1 cellular context compared by ENCODE assay signal in genomic region chr21:25607812-25608737, GRCh38.
TF ChIP-seq lines count a peak whose summit lies in the region.

No MANE protein-coding gene starts in this region.

TF ChIP-seq in HCT116, 20 proteins besides CTCF, POLR2A, EP300 and RAD21 (continued from another document):
- no peak for TF ChIP-seq REST (IDR thresholded peaks at IDR 0.05; ENCODE audit: low read depth)
- no peak for TF ChIP-seq YY1 (IDR thresholded peaks at IDR 0.05; ENCODE audit: extremely low read depth, insufficient replicate concordance, low read depth, low read length)
- TF ChIP-seq EZH2phosphoT487 (IDR thresholded peaks at IDR 0.05; ENCODE audit: borderline replicate concordance) = no peak
- TF ChIP-seq ZFX (IDR thresholded peaks at IDR 0.05) = no peak
- TF ChIP-seq FOSL1 (IDR thresholded peaks at IDR 0.05; ENCODE audit: low read depth) = no peak
- TF ChIP-seq SP1 (IDR thresholded peaks at IDR 0.05; ENCODE audit: low read depth) = no peak
